Comparison of ENCODE assay signal across 1 cellular context in genomic region chr7:105707967-105708580, GRCh38.
TF ChIP-seq lines count a peak whose summit lies in the region.

No MANE protein-coding gene starts in this region.

TF ChIP-seq in WTC11, 78 proteins besides CTCF, POLR2A, EP300 and RAD21 (continued from another document):
- TF ChIP-seq, protein P1, sequence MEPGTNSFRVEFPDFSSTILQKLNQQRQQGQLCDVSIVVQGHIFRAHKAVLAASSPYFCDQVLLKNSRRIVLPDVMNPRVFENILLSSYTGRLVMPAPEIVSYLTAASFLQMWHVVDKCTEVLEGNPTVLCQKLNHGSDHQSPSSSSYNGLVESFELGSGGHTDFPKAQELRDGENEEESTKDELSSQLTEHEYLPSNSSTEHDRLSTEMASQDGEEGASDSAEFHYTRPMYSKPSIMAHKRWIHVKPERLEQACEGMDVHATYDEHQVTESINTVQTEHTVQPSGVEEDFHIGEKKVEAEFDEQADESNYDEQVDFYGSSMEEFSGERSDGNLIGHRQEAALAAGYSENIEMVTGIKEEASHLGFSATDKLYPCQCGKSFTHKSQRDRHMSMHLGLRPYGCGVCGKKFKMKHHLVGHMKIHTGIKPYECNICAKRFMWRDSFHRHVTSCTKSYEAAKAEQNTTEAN (CRISPR knock-in tag; IDR thresholded peaks at IDR 0.05): no peak
- TF ChIP-seq TEAD4 (CRISPR knock-in tag; IDR thresholded peaks at IDR 0.05) (no peak), ATF1 (CRISPR knock-in tag; IDR thresholded peaks at IDR 0.05) (no peak), ZNF219 (CRISPR knock-in tag; IDR thresholded peaks at IDR 0.05; ENCODE audit: borderline replicate concordance) (no peak), ZNF396 (CRISPR knock-in tag; IDR thresholded peaks at IDR 0.05; ENCODE audit: borderline replicate concordance) (no peak), ESRRA (CRISPR knock-in tag; IDR thresholded peaks at IDR 0.05; ENCODE audit: borderline replicate concordance) (no peak), ZBTB21 (CRISPR knock-in tag; IDR thresholded peaks at IDR 0.05; ENCODE audit: borderline replicate concordance) (no peak), CREB1 (CRISPR knock-in tag; IDR thresholded peaks at IDR 0.05) (no peak), ZNF138 (CRISPR knock-in tag; conservative IDR thresholded peaks at IDR 0.05) (no peak), ZNF317 (CRISPR knock-in tag; IDR thresholded peaks at IDR 0.05; ENCODE audit: borderline replicate concordance, low read depth) (no peak), OVOL2 (CRISPR knock-in tag; IDR thresholded peaks at IDR 0.05; ENCODE audit: borderline replicate concordance) (no peak), ZNF263 (CRISPR knock-in tag; IDR thresholded peaks at IDR 0.05; ENCODE audit: low read depth) (no peak), NFE2L1 (CRISPR knock-in tag; IDR thresholded peaks at IDR 0.05) (no peak)
- TF ChIP-seq, protein P2, sequence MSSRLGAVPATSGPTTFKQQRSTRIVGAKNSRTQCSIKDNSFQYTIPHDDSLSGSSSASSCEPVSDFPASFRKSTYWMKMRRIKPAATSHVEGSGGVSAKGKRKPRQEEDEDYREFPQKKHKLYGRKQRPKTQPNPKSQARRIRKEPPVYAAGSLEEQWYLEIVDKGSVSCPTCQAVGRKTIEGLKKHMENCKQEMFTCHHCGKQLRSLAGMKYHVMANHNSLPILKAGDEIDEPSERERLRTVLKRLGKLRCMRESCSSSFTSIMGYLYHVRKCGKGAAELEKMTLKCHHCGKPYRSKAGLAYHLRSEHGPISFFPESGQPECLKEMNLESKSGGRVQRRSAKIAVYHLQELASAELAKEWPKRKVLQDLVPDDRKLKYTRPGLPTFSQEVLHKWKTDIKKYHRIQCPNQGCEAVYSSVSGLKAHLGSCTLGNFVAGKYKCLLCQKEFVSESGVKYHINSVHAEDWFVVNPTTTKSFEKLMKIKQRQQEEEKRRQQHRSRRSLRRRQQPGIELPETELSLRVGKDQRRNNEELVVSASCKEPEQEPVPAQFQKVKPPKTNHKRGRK (CRISPR knock-in tag; IDR thresholded peaks at IDR 0.05; ENCODE audit: borderline replicate concordance): no peak
- TF ChIP-seq, protein P3, sequence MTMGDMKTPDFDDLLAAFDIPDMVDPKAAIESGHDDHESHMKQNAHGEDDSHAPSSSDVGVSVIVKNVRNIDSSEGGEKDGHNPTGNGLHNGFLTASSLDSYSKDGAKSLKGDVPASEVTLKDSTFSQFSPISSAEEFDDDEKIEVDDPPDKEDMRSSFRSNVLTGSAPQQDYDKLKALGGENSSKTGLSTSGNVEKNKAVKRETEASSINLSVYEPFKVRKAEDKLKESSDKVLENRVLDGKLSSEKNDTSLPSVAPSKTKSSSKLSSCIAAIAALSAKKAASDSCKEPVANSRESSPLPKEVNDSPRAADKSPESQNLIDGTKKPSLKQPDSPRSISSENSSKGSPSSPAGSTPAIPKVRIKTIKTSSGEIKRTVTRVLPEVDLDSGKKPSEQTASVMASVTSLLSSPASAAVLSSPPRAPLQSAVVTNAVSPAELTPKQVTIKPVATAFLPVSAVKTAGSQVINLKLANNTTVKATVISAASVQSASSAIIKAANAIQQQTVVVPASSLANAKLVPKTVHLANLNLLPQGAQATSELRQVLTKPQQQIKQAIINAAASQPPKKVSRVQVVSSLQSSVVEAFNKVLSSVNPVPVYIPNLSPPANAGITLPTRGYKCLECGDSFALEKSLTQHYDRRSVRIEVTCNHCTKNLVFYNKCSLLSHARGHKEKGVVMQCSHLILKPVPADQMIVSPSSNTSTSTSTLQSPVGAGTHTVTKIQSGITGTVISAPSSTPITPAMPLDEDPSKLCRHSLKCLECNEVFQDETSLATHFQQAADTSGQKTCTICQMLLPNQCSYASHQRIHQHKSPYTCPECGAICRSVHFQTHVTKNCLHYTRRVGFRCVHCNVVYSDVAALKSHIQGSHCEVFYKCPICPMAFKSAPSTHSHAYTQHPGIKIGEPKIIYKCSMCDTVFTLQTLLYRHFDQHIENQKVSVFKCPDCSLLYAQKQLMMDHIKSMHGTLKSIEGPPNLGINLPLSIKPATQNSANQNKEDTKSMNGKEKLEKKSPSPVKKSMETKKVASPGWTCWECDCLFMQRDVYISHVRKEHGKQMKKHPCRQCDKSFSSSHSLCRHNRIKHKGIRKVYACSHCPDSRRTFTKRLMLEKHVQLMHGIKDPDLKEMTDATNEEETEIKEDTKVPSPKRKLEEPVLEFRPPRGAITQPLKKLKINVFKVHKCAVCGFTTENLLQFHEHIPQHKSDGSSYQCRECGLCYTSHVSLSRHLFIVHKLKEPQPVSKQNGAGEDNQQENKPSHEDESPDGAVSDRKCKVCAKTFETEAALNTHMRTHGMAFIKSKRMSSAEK (CRISPR knock-in tag; IDR thresholded peaks at IDR 0.05; ENCODE audit: borderline replicate concordance): no peak
